8 cellular contexts compared by ENCODE assay signal in the genomic region with DNA sequence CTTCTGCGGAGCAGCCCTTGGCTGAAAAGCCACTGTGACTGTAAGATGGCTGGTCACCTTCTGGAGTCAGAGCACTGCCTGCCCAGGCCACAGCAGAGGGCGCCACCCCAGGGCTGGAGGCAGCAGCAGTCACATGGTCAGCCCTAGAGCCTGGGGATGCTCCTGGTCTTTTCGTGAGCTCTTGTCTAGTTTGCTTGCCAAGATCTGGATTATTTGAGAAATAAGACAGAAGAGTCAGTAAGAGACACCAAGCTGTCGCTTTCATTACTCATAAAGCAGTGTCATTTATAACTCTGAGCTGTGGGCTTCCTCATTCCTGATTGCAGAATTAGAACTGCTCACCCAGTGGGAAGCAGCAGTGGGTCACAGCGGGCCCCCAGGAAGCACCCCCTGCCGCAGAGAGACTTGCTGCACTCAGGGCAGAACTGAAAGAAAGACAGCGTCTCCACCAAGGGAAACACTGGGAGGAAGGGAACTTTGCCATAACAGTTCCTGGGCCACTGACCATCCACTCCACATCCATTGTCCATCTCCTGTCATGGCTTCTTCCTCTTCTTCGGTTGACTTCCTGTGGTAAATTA. TPM values are rescaled to one million over a fixed set of nuclear protein-coding genes. Genes with fewer than 3 reads are reported as not detected.
DNase-seq lines count a peak whose midpoint lies in the region; ATAC-seq and TF ChIP-seq lines count a peak whose summit lies in the region.

No MANE protein-coding gene starts in this region.

- CTCF ChIA-PET in PC-9 (lab: Charles Lee), result interaction anchor here (0.6 kb wide), 2 partner anchors 47 to 68 kb away, joined by 6 to 7 read pairs; no protein-coding TSS in a partner anchor

- no peak overlapping the region for H2AFZ ChIP-seq in PC-9

- H3K9me2 ChIP-seq in PC-9 (ENCODE audit: insufficient read depth), result no peaks in the 10 kb centered on the region

- peak; percentile 16 for DNase-seq in stimulated activated CD4-positive, alpha-beta T cell treated with anti-CD3 and anti-CD28 coated beads, Interleukin-4, amount 100 ng/mL, for 1 hour
- no peak for DNase-seq in stimulated activated CD4-positive, alpha-beta T cell treated with anti-CD3 and anti-CD28 coated beads, Interleukin-4, amount 100 ng/mL, for 4 hours
- DNase-seq in PC-9 (peak in 1 of 2 experiments; percentile 32), body of pancreas (peak; percentile 45 to 56 (median 51)), immature natural killer cell (peak; percentile 26 to 32 (median 30))
- DNase-seq in stimulated activated naive B cell treated with anti-CD40 and anti-IgM and Interleukin-4, amounts not matched to agents 10 μg/mL and 1 μg/mL and 100 μg/mL, for 72 hours, result peak; percentile 12

- TF ChIP-seq CTCF in PC-9 (conservative IDR thresholded peaks at IDR 0.05), result peak; percentile 63
- peak in 6 of 7 experiments; percentile 21 to 42 (median 30) for TF ChIP-seq CTCF in body of pancreas (IDR thresholded peaks at IDR 0.05)

- H3F3A ChIP-seq in PC-9 (ENCODE audit: insufficient read depth, low read depth), result peaks cover 32% of the 10 kb centered on the region

- H3K9me3 Mint-ChIP-seq in immature natural killer cell, result no peaks in the 10 kb centered on the region
- H3K9me3 Mint-ChIP-seq in stimulated activated naive B cell treated with anti-CD40 and anti-IgM and Interleukin-4, amounts not matched to agents 10 μg/mL and 1 μg/mL and 100 μg/mL, for 72 hours, result no peaks in the 10 kb centered on the region

- TF ChIP-seq POLR2A in body of pancreas (IDR thresholded peaks at IDR 0.05), result no peak

- H3K4me3 ChIP-seq in PC-9 (no peak overlapping the region), body of pancreas (no peak overlapping the region)

- no peaks in the 10 kb centered on the region for H3K27me3 ChIP-seq in PC-9 (ENCODE audit: insufficient read depth, low read depth)
- H3K27me3 ChIP-seq in body of pancreas, result no peaks in the 10 kb centered on the region

- H3K4me2 ChIP-seq in PC-9, result no peak overlapping the region

- H3K27ac ChIP-seq in PC-9 (no peak overlapping the region), body of pancreas (peak overlapping the region; percentile 33 to 75 (median 46))

- H3K9me3 ChIP-seq in PC-9 (ENCODE audit: insufficient read depth, low read depth), result no peaks in the 10 kb centered on the region
- no peaks in the 10 kb centered on the region for H3K9me3 ChIP-seq in body of pancreas

- peaks cover 40% of the 10 kb centered on the region for H4K20me1 ChIP-seq in PC-9 (ENCODE audit: insufficient read depth)

- H3K36me3 ChIP-seq in PC-9 (ENCODE audit: low read depth) (peaks cover 4% of the 10 kb centered on the region; the same call in 1 of the 2 replicates), body of pancreas (replicated peaks in 1 of 2; ENCODE audit: insufficient read depth in 1 of 2, low read depth in 2 of 2) (peaks cover 0 to 4% of the 10 kb centered on the region in 2 donors)

- peak overlapping the region; percentile 84 to 91 (median 88) for H3K27ac Mint-ChIP-seq in immature natural killer cell
- H3K27ac Mint-ChIP-seq in stimulated activated naive B cell treated with anti-CD40 and anti-IgM and Interleukin-4, amounts not matched to agents 10 μg/mL and 1 μg/mL and 100 μg/mL, for 72 hours, result peak overlapping the region; percentile 86

- peaks cover 0 to 7% (median 0%) of the 10 kb centered on the region in 3 donors for H3K27me3 Mint-ChIP-seq in immature natural killer cell (ENCODE audit: low read depth in 3 of 3)
- H3K27me3 Mint-ChIP-seq in stimulated activated naive B cell treated with anti-CD40 and anti-IgM and Interleukin-4, amounts not matched to agents 10 μg/mL and 1 μg/mL and 100 μg/mL, for 72 hours, result no peaks in the 10 kb centered on the region

- H3K79me2 ChIP-seq in PC-9 (ENCODE audit: low read depth), result peaks cover 9% of the 10 kb centered on the region

- POLR2A ChIA-PET in PC-9 (lab: Charles Lee; ENCODE audit: unreplicated experiment), result interaction anchor here (0.6 kb wide), 1 partner anchor 270 kb away, joined by 3 read pairs; no protein-coding TSS in a partner anchor

- H3K4me1 ChIP-seq in PC-9 (replicated peaks; ENCODE audit: insufficient read depth) (peaks cover 5% of the 10 kb centered on the region; the same call in 1 of the 2 replicates), body of pancreas (peaks cover 37% of the 10 kb centered on the region)

- H3K4me1 Mint-ChIP-seq in immature natural killer cell, result peaks cover 50 to 65% of the 10 kb centered on the region in 2 donors
- peaks cover 38 to 64% of the 10 kb centered on the region in 2 donors for H3K4me1 Mint-ChIP-seq in stimulated activated naive B cell treated with anti-CD40 and anti-IgM and Interleukin-4, amounts not matched to agents 10 μg/mL and 1 μg/mL and 100 μg/mL, for 72 hours

- peaks cover 4 to 7% (median 4%) of the 10 kb centered on the region in 3 donors for H3K36me3 Mint-ChIP-seq in immature natural killer cell
- peaks cover 28 to 50% of the 10 kb centered on the region in 2 donors for H3K36me3 Mint-ChIP-seq in stimulated activated naive B cell treated with anti-CD40 and anti-IgM and Interleukin-4, amounts not matched to agents 10 μg/mL and 1 μg/mL and 100 μg/mL, for 72 hours

- WGBS in body of pancreas, 2 donors, result 67 to 80% methylated on average over 4 to 8 of the region's 8 CpGs

- peak overlapping the region; percentile 9 to 56 (median 23) for H3K4me3 Mint-ChIP-seq in immature natural killer cell
- H3K4me3 Mint-ChIP-seq in stimulated activated naive B cell treated with anti-CD40 and anti-IgM and Interleukin-4, amounts not matched to agents 10 μg/mL and 1 μg/mL and 100 μg/mL, for 72 hours, result peak overlapping the region; percentile 27 to 34

- peak; percentile 53 for ATAC-seq in body of pancreas
- ATAC-seq in stimulated activated naive B cell treated with anti-CD40 and anti-IgM and Interleukin-4, amounts not matched to agents 10 μg/mL and 1 μg/mL and 100 μg/mL, for 72 hours (replicated peaks), result peak; percentile 76 to 77
- ATAC-seq in GM21367 (IDR thresholded peaks at IDR 0.05; ENCODE audit: unreplicated experiment), result no peak
- no peak for ATAC-seq in GM21723 (IDR thresholded peaks at IDR 0.05; ENCODE audit: unreplicated experiment)

- BruUV-seq in PC-9 (replicated peaks; lab: Mats Ljungman, UMichigan), result no TSS peak

- intact Hi-C loops in PC-9 (cut with micrococcal nuclease; ENCODE audit: unreplicated experiment), result no loop called here
- intact Hi-C loops in body of pancreas (cut with DNase I), result no loop called here

RNA-seq across cellular contexts. Expression of a gene that starts 56.7 kb away (rescaled TPM):
- total RNA-seq in PC-9 (2021) (49.2 and 51.2 TPM in 2 replicates), body of pancreas (10 to 100 TPM; 48.8 to 53.4 TPM)
- polyA plus RNA-seq in immature natural killer cell, result 10 to 100 TPM; 13.5 to 43.5 (median 19.6) TPM

Comparison
In these comparisons a context has a peak if more than half of its experiments do, and no peak if none do; other contexts are left out.
1. DNase-seq: peak in stimulated activated CD4-positive, alpha-beta T cell treated with anti-CD3 and anti-CD28 coated beads, Interleukin-4, amount 100 ng/mL, for 1 hour (single experiment), body of pancreas (4 of 4), immature natural killer cell (3 of 3) and stimulated activated naive B cell treated with anti-CD40 and anti-IgM and Interleukin-4, amounts not matched to agents 10 μg/mL and 1 μg/mL and 100 μg/mL, for 72 hours (single experiment); none in stimulated activated CD4-positive, alpha-beta T cell treated with anti-CD3 and anti-CD28 coated beads, Interleukin-4, amount 100 ng/mL, for 4 hours (0 of 2).
2. ATAC-seq: peak in body of pancreas (single experiment) and stimulated activated naive B cell treated with anti-CD40 and anti-IgM and Interleukin-4, amounts not matched to agents 10 μg/mL and 1 μg/mL and 100 μg/mL, for 72 hours (2 of 2); none in GM21367 (single experiment) and GM21723 (single experiment).